18 cellular contexts compared by ENCODE assay signal in the genomic region with DNA sequence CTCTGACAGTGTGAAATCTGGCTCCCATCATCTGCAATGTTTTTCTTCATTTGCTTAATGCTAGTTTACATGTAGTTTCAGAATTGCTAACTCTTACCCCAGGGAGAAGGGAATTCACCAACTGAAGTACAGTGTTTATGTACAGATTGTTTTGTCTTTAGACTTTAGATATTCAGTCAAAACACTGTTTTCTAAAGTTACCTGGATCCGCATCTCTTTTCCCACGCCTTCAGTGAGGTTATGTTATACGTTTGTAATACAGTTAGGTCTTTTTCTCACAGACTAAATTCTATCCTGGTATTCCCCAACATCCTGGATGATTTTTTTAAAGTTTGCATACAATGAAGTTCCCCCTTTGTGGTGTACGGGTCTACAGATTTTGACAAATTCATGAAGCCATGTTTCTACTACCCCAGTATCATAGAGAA. TPM values are rescaled to one million over a fixed set of nuclear protein-coding genes. Genes with fewer than 3 reads are reported as not detected.
DNase-seq lines count a peak whose midpoint lies in the region; ATAC-seq and TF ChIP-seq lines count a peak whose summit lies in the region.
"Had no signal": no experiment of that assay in that cellular context is flagged by ENCODE, and none has a peak within 500 bp of the region (broad histone marks: within the 10 kb centered on the region; RNA-seq: fewer than 3 reads in every experiment).

No MANE protein-coding gene starts in this region.

- H3K4me3 ChIP-seq in Peyer's patch: no peak overlapping the region

- H3K4me1 ChIP-seq in Peyer's patch: no peaks in the 10 kb centered on the region

- TF ChIP-seq CTCF in Peyer's patch (IDR thresholded peaks at IDR 0.05): no peak

- no peaks in the 10 kb centered on the region for H3K4me1 Mint-ChIP-seq in naive thymus-derived CD8-positive, alpha-beta T cell

- POLR2A ChIA-PET in naive thymus-derived CD8-positive, alpha-beta T cell (lab: Charles Lee): no interaction called here

- H3K9me3 ChIP-seq in Peyer's patch: no peaks in the 10 kb centered on the region

- no peak overlapping the region for H3K27ac Mint-ChIP-seq in naive thymus-derived CD8-positive, alpha-beta T cell
- H3K27ac Mint-ChIP-seq: activated naive CD4-positive, alpha-beta T cell treated with anti-CD3 and anti-CD28 coated beads, Interleukin-2, amount 50 U/mL, for 72 hours; CD8-positive, alpha-beta T cell; progenitor cell of endocrine pancreas had no signal

- no peaks in the 10 kb centered on the region for H3K9me3 Mint-ChIP-seq in naive thymus-derived CD8-positive, alpha-beta T cell
- H3K9me3 Mint-ChIP-seq: activated naive CD4-positive, alpha-beta T cell treated with anti-CD3 and anti-CD28 coated beads, Interleukin-2, amount 50 U/mL, for 72 hours; CD8-positive, alpha-beta T cell had no signal

- DNase-seq in germinal center (ENCODE audit: low spot score) (peak; percentile 7), SIG-M5 (lab: John Stamatoyannopoulos, UW) (no peak), Peyer's patch (no peak)
- no peak for DNase-seq in activated CD8-positive, alpha-beta memory T cell treated with anti-CD3 and anti-CD28 coated beads, Interleukin-2, amount 50 U/mL, for 48 hours
- no peak for DNase-seq in naive thymus-derived CD8-positive, alpha-beta T cell
- DNase-seq: activated CD8-positive, alpha-beta memory T cell treated with anti-CD3 and anti-CD28 coated beads for 24 hours; CD8-positive, alpha-beta T cell; cerebellar nuclear complex; NCI-H2171 had no signal

- no peak overlapping the region for H3K4me3 Mint-ChIP-seq in naive thymus-derived CD8-positive, alpha-beta T cell
- H3K4me3 Mint-ChIP-seq: CD8-positive, alpha-beta T cell had no signal

- no peaks in the 10 kb centered on the region for H3K27me3 ChIP-seq in Peyer's patch

- H3K27ac ChIP-seq in Peyer's patch: no peak overlapping the region

- peaks cover 5 to 42% (median 12%) of the 10 kb centered on the region in 5 donors for H3K27me3 Mint-ChIP-seq in naive thymus-derived CD8-positive, alpha-beta T cell
- H3K27me3 Mint-ChIP-seq: progenitor cell of endocrine pancreas had no signal

- no peak for TF ChIP-seq POLR2A in Peyer's patch (IDR thresholded peaks at IDR 0.05)

- H3K36me3 ChIP-seq in Peyer's patch: no peaks in the 10 kb centered on the region

- ATAC-seq in GM18868 (IDR thresholded peaks at IDR 0.05; ENCODE audit: unreplicated experiment) (peak; percentile 87), GM21526 (IDR thresholded peaks at IDR 0.05; ENCODE audit: low FRiP score, unreplicated experiment) (peak; percentile 92), HG03060 (IDR thresholded peaks at IDR 0.05; ENCODE audit: low read depth, unreplicated experiment) (peak; percentile 90)
- no peak for ATAC-seq in naive thymus-derived CD8-positive, alpha-beta T cell
- ATAC-seq: activated naive CD4-positive, alpha-beta T cell treated with anti-CD3 and anti-CD28 coated beads, Interleukin-2, amount 50 U/mL, for 72 hours; CD8-positive, alpha-beta T cell; esophagus mucosa had no signal

- H3K36me3 Mint-ChIP-seq in naive thymus-derived CD8-positive, alpha-beta T cell: no peaks in the 10 kb centered on the region
- H3K36me3 Mint-ChIP-seq: activated naive CD4-positive, alpha-beta T cell treated with anti-CD3 and anti-CD28 coated beads, Interleukin-2, amount 50 U/mL, for 72 hours; CD8-positive, alpha-beta T cell had no signal

RNA-seq across cellular contexts. Expression of a gene that starts 3.2 kb away (rescaled TPM):
- not detected for total RNA-seq in Peyer's patch
- total RNA-seq in naive thymus-derived CD8-positive, alpha-beta T cell: not detected
- polyA plus RNA-seq in naive thymus-derived CD8-positive, alpha-beta T cell: not detected
- total RNA-seq: activated naive CD4-positive, alpha-beta T cell treated with anti-CD3 and anti-CD28 coated beads, Interleukin-2, amount 50 U/mL, for 72 hours; CD8-positive, alpha-beta T cell; esophagus mucosa; LHCN-M2; mononuclear cell; progenitor cell of endocrine pancreas; T-helper 2 cell treated with Interferon-gamma antibody and Interleukin-4, amounts not matched to agents 100 ng/mL and 5 ng/mL, for 36 hours had no signal

Comparison
In these comparisons a context has a peak if more than half of its experiments do, and no peak if none do; other contexts are left out.
1. ATAC-seq: peak in GM18868 (single experiment), GM21526 (single experiment) and HG03060 (single experiment); none in naive thymus-derived CD8-positive, alpha-beta T cell (0 of 2).